Comparison of ENCODE assay signal across 29 cellular contexts in the genomic region with DNA sequence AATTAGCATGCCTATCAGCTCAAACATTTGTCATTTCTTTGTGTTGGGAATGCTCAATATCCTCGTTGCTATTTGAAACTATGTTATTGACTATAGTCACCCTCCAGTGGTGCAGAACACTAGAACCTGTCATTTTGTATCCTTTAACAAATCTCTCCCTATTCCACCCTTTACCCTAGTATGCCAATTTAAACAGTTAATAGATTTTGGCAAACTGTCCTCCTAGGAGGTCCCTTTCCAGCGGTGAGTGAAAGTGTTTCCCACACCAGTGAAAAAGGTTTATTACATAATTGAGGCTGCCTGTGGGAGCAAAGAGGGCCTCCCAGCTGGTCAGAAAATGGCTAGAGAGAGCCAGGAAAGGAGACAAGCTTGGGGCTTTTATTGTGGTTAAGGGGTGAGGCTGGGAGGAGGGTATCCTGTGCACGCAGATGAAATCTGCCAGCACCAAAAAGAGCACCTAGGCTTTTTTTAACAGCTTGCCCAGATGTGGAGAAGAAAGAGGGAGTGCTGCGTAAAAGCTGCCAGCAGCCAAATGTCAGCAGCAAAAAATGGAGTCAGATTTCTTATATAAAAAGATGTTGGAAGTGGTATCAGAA. TPM values are rescaled to one million over a fixed set of nuclear protein-coding genes. Genes with fewer than 3 reads are reported as not detected.
DNase-seq lines count a peak whose midpoint lies in the region; ATAC-seq, FAIRE-seq and TF ChIP-seq lines count a peak whose summit lies in the region.
"Had no signal": no experiment of that assay in that cellular context is flagged by ENCODE, and none has a peak within 500 bp of the region (broad histone marks: within the 10 kb centered on the region; RNA-seq: fewer than 3 reads in every experiment).

No MANE protein-coding gene starts in this region.

- no peak overlapping the region for H3K4me3 ChIP-seq in GM12878
- no peak overlapping the region for H3K4me3 ChIP-seq in left lung
- H3K4me3 ChIP-seq: cardiac muscle cell, HAP-1, tibial artery had no signal

- no peaks in the 10 kb centered on the region for H3K9me3 Mint-ChIP-seq in T-helper 2 cell treated with Interferon-gamma antibody and Interleukin-4, amounts not matched to agents 5 μg/mL and 100 μg/mL, for 36 hours
- H3K9me3 Mint-ChIP-seq: activated CD8-positive, alpha-beta T cell treated with anti-CD3 and anti-CD28 coated beads for 36 hours; activated naive CD4-positive, alpha-beta T cell treated with anti-CD3 and anti-CD28 coated beads for 36 hours; CD4-positive, alpha-beta memory T cell; dendritic cell treated with granulocyte-macrophage colony-stimulating factor and Interleukin-4, amounts not matched to agents 40 ng/mL and 50 ng/mL, for 4 days; stimulated activated naive CD8-positive, alpha-beta T cell treated with anti-CD3 and anti-CD28 coated beads, Interleukin-15, Interleukin-2, amounts not matched to agents 100 ng/mL and 50 ng/mL, for 24 hours had no signal

- ATAC-seq in GM12878 (no peak; the same call in 1 of the 3 replicates), GM19023 (IDR thresholded peaks at IDR 0.05; ENCODE audit: unreplicated experiment) (no peak), left lung (no peak)
- ATAC-seq: activated CD8-positive, alpha-beta T cell treated with anti-CD3 and anti-CD28 coated beads for 36 hours; left cardiac atrium had no signal

- DNase-seq in COR-L47 (lab: John Stamatoyannopoulos, UW): peak; percentile 36
- no peak for DNase-seq in GM12891 (ENCODE audit: insufficient read length, low spot score)
- peak; percentile 70 to 90 for DNase-seq in NCI-H2081 (lab: John Stamatoyannopoulos, UW)
- no peak for DNase-seq in GM12878 (ENCODE audit: low read depth, low spot score)
- no peak for DNase-seq in COLO829 (ENCODE audit: low spot score)
- DNase-seq in T-helper 2 cell treated with Interferon-gamma antibody and Interleukin-4, amounts not matched to agents 5 μg/mL and 100 μg/mL, for 36 hours (ENCODE audit: low spot score): no peak
- no peak for DNase-seq in left lung
- DNase-seq: activated CD4-positive, CD25-positive, alpha-beta regulatory T cell treated with anti-CD3 and anti-CD28 coated beads, Interleukin-2, amount 50 U/mL, for 72 hours; activated CD8-positive, alpha-beta T cell treated with anti-CD3 and anti-CD28 coated beads for 36 hours; activated naive CD4-positive, alpha-beta T cell treated with anti-CD3 and anti-CD28 coated beads for 36 hours; activated T-cell treated with anti-CD3 and anti-CD28 coated beads, Interleukin-2, amount 50 U/mL, for 1 hour; CD4-positive, alpha-beta memory T cell; glutamatergic neuron; KG1; left cardiac atrium; mesenchymal stem cell; NCI-H774; occipital lobe; OCI-M1; retina; SIG-M5; stimulated activated CD4-positive, alpha-beta T cell treated with anti-CD3 and anti-CD28 coated beads, Interleukin-12 subunit alpha, Interleukin-12 subunit beta, amount 100 ng/mL, for 4 hours; stimulated activated CD4-positive, alpha-beta T cell treated with anti-CD3 and anti-CD28 coated beads, Interleukin-4, amount 100 ng/mL, for 4 hours; tibial artery had no signal

- H3K9me3 ChIP-seq in GM12878 (replicated peaks; ENCODE audit: control insufficient read depth, insufficient read depth, low read length): no peaks in the 10 kb centered on the region
- no peaks in the 10 kb centered on the region for H3K9me3 ChIP-seq in left lung
- H3K9me3 ChIP-seq: HAP-1, tibial artery had no signal

- RAD21 ChIA-PET in GM12878 (lab: Charles Lee; ENCODE audit: unreplicated experiment): interaction anchor here (0.7 kb wide), 1 partner anchor 153 kb away, joined by 4 read pairs; no protein-coding TSS in a partner anchor

- TF ChIP-seq POLR2A in GM12891 (IDR thresholded peaks at IDR 0.05; ENCODE audit: low read depth, low read length): no peak
- TF ChIP-seq POLR2A in GM12878 (IDR thresholded peaks at IDR 0.05; ENCODE audit: low read depth, low read length): no peak

- H3K79me2 ChIP-seq in GM12878 (ENCODE audit: control insufficient read depth, insufficient read depth, low read length): no peaks in the 10 kb centered on the region

- WGBS in GM12878 (ENCODE audit: insufficient coverage, insufficient replicate concordance, low lambda C conversion rate, missing lambda C conversion rate): 34% methylated on average over 4 of the region's 4 CpGs

- no peak for TF ChIP-seq CTCF in GM12878 (IDR thresholded peaks at IDR 0.05 in 2 of 3, conservative IDR thresholded peaks at IDR 0.05 in 1 of 3; ENCODE audit: control insufficient read depth in 2 of 3, extremely low read depth in 1 of 3, insufficient read depth in 1 of 3, low read depth in 3 of 3, low read length in 3 of 3)
- TF ChIP-seq CTCF in left lung (IDR thresholded peaks at IDR 0.05): no peak

- no peak overlapping the region for H3K27ac Mint-ChIP-seq in T-helper 2 cell treated with Interferon-gamma antibody and Interleukin-4, amounts not matched to agents 5 μg/mL and 100 μg/mL, for 36 hours
- H3K27ac Mint-ChIP-seq: activated CD8-positive, alpha-beta T cell treated with anti-CD3 and anti-CD28 coated beads for 36 hours; activated naive CD4-positive, alpha-beta T cell treated with anti-CD3 and anti-CD28 coated beads for 36 hours; CD4-positive, alpha-beta memory T cell; dendritic cell treated with granulocyte-macrophage colony-stimulating factor and Interleukin-4, amounts not matched to agents 40 ng/mL and 50 ng/mL, for 4 days; stimulated activated naive CD8-positive, alpha-beta T cell treated with anti-CD3 and anti-CD28 coated beads, Interleukin-15, Interleukin-2, amounts not matched to agents 100 ng/mL and 50 ng/mL, for 24 hours had no signal

- H3K4me2 ChIP-seq in GM12878 (ENCODE audit: control insufficient read depth, insufficient read depth): no peak overlapping the region

- no peak overlapping the region for H3K9ac ChIP-seq in GM12878 (ENCODE audit: control insufficient read depth, insufficient read depth, low read length)

- H3K36me3 ChIP-seq in GM12878 (ENCODE audit: control insufficient read depth in 2 of 2, insufficient read depth in 2 of 2, low read length in 1 of 2) (peaks cover 0 to 4% of the 10 kb centered on the region in 2 experiments; a peak in 2 of 4 replicates), left lung (peaks cover 0 to 12% of the 10 kb centered on the region in 2 donors)
- H3K36me3 ChIP-seq: cardiac muscle cell, HAP-1, tibial artery had no signal

- TF ChIP-seq RAD21 in GM12878 (IDR thresholded peaks at IDR 0.05; ENCODE audit: insufficient read depth, low read depth, low read length): no peak

- no peak overlapping the region for H2AFZ ChIP-seq in GM12878 (ENCODE audit: control insufficient read depth, low read depth, low read length)

- CTCF ChIA-PET in GM12878 (lab: Yijun Ruan, JAX): interaction anchor here (0.6 kb wide), 1 partner anchor 232 kb away, joined by 3 read pairs; no protein-coding TSS in a partner anchor

- no peak for TF ChIP-seq EP300 in GM12878 (IDR thresholded peaks at IDR 0.05; ENCODE audit: borderline replicate concordance in 1 of 2, control insufficient read depth in 1 of 2, low read depth in 2 of 2, low read length in 2 of 2)

- no peaks in the 10 kb centered on the region for H4K20me1 ChIP-seq in GM12878 (ENCODE audit: control insufficient read depth, insufficient read depth)

- BruUV-seq in GM12878 (replicated peaks; lab: Mats Ljungman, UMichigan): no TSS peak

- H3K27me3 ChIP-seq in GM12878 (replicated peaks in 1 of 2; ENCODE audit: control insufficient read depth in 2 of 2, insufficient read depth in 2 of 2, low read length in 1 of 2): no peaks in the 10 kb centered on the region
- peaks cover 0 to 23% of the 10 kb centered on the region in 2 donors for H3K27me3 ChIP-seq in left lung
- H3K27me3 ChIP-seq: cardiac muscle cell had no signal

- POLR2A ChIA-PET in GM12878 (lab: Charles Lee): no interaction called here

- intact Hi-C loops in GM12878 (cut with micrococcal nuclease; ENCODE audit: unreplicated experiment) (no loop called here), left lung (cut with DNase I) (no loop called here)

- FAIRE-seq in GM12891 (lab: Jason Lieb, UNC) (peak; percentile 57), GM12878 (lab: Jason Lieb, UNC) (no peak)

- SMC1A ChIA-PET in GM12878 (lab: Charles Lee; ENCODE audit: uncharacterized antibody, unreplicated experiment): interaction anchor here (1.0 kb wide), 1 partner anchor 54 kb away, joined by 3 read pairs; the partner anchor contains the start of gene SELENOI

- H3K36me3 Mint-ChIP-seq in T-helper 2 cell treated with Interferon-gamma antibody and Interleukin-4, amounts not matched to agents 5 μg/mL and 100 μg/mL, for 36 hours (ENCODE audit: low read depth): peaks cover 5% of the 10 kb centered on the region

- no peaks in the 10 kb centered on the region; the same call in 1 of the 2 replicates for H3K4me1 ChIP-seq in GM12878 (ENCODE audit: control insufficient read depth, insufficient read depth, low read length)
- H3K4me1 ChIP-seq in left lung: peaks cover 0 to 9% of the 10 kb centered on the region in 2 donors
- H3K4me1 ChIP-seq: HAP-1 had no signal

- no peak overlapping the region for H3K27ac ChIP-seq in GM12878 (ENCODE audit: control insufficient read depth, insufficient read depth)
- no peak overlapping the region for H3K27ac ChIP-seq in left lung
- H3K27ac ChIP-seq: cardiac muscle cell, tibial artery had no signal

- H3K4me3 Mint-ChIP-seq in T-helper 2 cell treated with Interferon-gamma antibody and Interleukin-4, amounts not matched to agents 5 μg/mL and 100 μg/mL, for 36 hours: no peak overlapping the region
- H3K4me3 Mint-ChIP-seq: activated CD8-positive, alpha-beta T cell treated with anti-CD3 and anti-CD28 coated beads for 36 hours; activated naive CD4-positive, alpha-beta T cell treated with anti-CD3 and anti-CD28 coated beads for 36 hours; CD4-positive, alpha-beta memory T cell; dendritic cell treated with granulocyte-macrophage colony-stimulating factor and Interleukin-4, amounts not matched to agents 40 ng/mL and 50 ng/mL, for 4 days; stimulated activated naive CD8-positive, alpha-beta T cell treated with anti-CD3 and anti-CD28 coated beads, Interleukin-15, Interleukin-2, amounts not matched to agents 100 ng/mL and 50 ng/mL, for 24 hours had no signal

- in situ Hi-C loops in GM12878 (cut with MboI): no loop called here

- H3K4me1 Mint-ChIP-seq in T-helper 2 cell treated with Interferon-gamma antibody and Interleukin-4, amounts not matched to agents 5 μg/mL and 100 μg/mL, for 36 hours (ENCODE audit: low read depth): peaks cover 11% of the 10 kb centered on the region

- H3K27me3 Mint-ChIP-seq in T-helper 2 cell treated with Interferon-gamma antibody and Interleukin-4, amounts not matched to agents 5 μg/mL and 100 μg/mL, for 36 hours (ENCODE audit: low read depth): peaks cover 12% of the 10 kb centered on the region

RNA-seq across cellular contexts. Expression of gene DRC1, which starts 1.8 kb away (rescaled TPM):
- polyA plus RNA-seq in GM12891 (2012; ENCODE audit: low read depth, missing spikeins): not detected
- not detected in 2 replicates for total RNA-seq in GM12878 (2013; cell fraction: nucleolus; rRNA removed)
- not detected in 2 replicates for total RNA-seq in GM12878 (2014; rRNA removed)
- total RNA-seq in GM12878 (2014; rRNA removed; fragmentation: Illumina TruSeq; extraction: Trizol): not detected in 2 replicates
- not detected in 2 replicates for total RNA-seq in GM12878 (2021)
- polyA plus RNA-seq in GM12878 (2011; ENCODE audit: low read depth): not detected
- polyA plus RNA-seq in GM12878 (2011; rRNA removed): not detected in 2 replicates
- not detected in 2 replicates for polyA plus RNA-seq in GM12878 (2011; cell fraction: cytosol; rRNA removed)
- polyA plus RNA-seq in GM12878 (2011; cell fraction: nucleus; rRNA removed): 0.12 TPM in 1 of 2 replicates, not detected in the other
- 0.10 TPM in 1 of 2 replicates, not detected in the other for polyA plus RNA-seq in GM12878 (2012)
- 0.03 TPM in 1 of 2 replicates, not detected in the other for polyA plus RNA-seq in GM12878 (2014; fragmentation: Illumina TruSeq; extraction: Trizol)
- not detected for polyA plus RNA-seq in GM12878 (2014; fragmentation: Nextera tagmentation; extraction: Ambion mirVana)
- not detected in 2 replicates for polyA plus RNA-seq in GM12878 (2014; rRNA removed)
- not detected for polyA plus RNA-seq in GM12878 (2016; fragmentation: Nextera tagmentation; extraction: Ambion mirVana)
- polyA minus RNA-seq in GM12878 (2011; rRNA and poly(A)+ RNA removed): not detected in 2 replicates
- polyA minus RNA-seq in GM12878 (2011; cell fraction: cytosol; rRNA and poly(A)+ RNA removed): not detected in 2 replicates
- not detected in 2 replicates for polyA minus RNA-seq in GM12878 (2011; cell fraction: nucleus; rRNA and poly(A)+ RNA removed)
- 1 to 10 TPM in 1 of 2 donors, not detected in 1; 1.8 TPM for total RNA-seq in left lung
- total RNA-seq: activated CD8-positive, alpha-beta T cell treated with anti-CD3 and anti-CD28 coated beads for 36 hours; activated naive CD4-positive, alpha-beta T cell treated with anti-CD3 and anti-CD28 coated beads for 36 hours; cardiac muscle cell; CD4-positive, alpha-beta memory T cell; left cardiac atrium had no signal
- polyA plus RNA-seq: cardiac muscle cell; CD4-positive, alpha-beta memory T cell had no signal

RNA-seq across cellular contexts. Expression of gene ADGRF3, which starts 53.3 kb away (rescaled TPM):
- 1.1 TPM for polyA plus RNA-seq in GM12891 (2012; ENCODE audit: low read depth, missing spikeins)
- 1.6 and 13.2 TPM in 2 replicates for total RNA-seq in GM12878 (2013; cell fraction: nucleolus; rRNA removed)
- 0.40 and 0.54 TPM in 2 replicates for total RNA-seq in GM12878 (2014; rRNA removed)
- 0.67 and 1.1 TPM in 2 replicates for total RNA-seq in GM12878 (2014; rRNA removed; fragmentation: Illumina TruSeq; extraction: Trizol)
- 2.8 and 3.1 TPM in 2 replicates for total RNA-seq in GM12878 (2021)
- 0.60 TPM for polyA plus RNA-seq in GM12878 (2011; ENCODE audit: low read depth)
- polyA plus RNA-seq in GM12878 (2011; rRNA removed): 0.32 and 0.46 TPM in 2 replicates
- polyA plus RNA-seq in GM12878 (2011; cell fraction: cytosol; rRNA removed): 0.45 and 0.47 TPM in 2 replicates
- 5.4 and 5.7 TPM in 2 replicates for polyA plus RNA-seq in GM12878 (2011; cell fraction: nucleus; rRNA removed)
- 0.81 and 0.99 TPM in 2 replicates for polyA plus RNA-seq in GM12878 (2012)
- 0.44 and 1.0 TPM in 2 replicates for polyA plus RNA-seq in GM12878 (2014; fragmentation: Illumina TruSeq; extraction: Trizol)
- under 1 TPM; 0.03 to 0.27 TPM for polyA plus RNA-seq in GM12878 (2014; fragmentation: Nextera tagmentation; extraction: Ambion mirVana)
- polyA plus RNA-seq in GM12878 (2014; rRNA removed): 1.8 and 1.9 TPM in 2 replicates
- 1 to 10 TPM; 1.4 to 1.5 TPM for polyA plus RNA-seq in GM12878 (2016; fragmentation: Nextera tagmentation; extraction: Ambion mirVana)
- polyA minus RNA-seq in GM12878 (2011; rRNA and poly(A)+ RNA removed): 0.21 and 0.22 TPM in 2 replicates
- polyA minus RNA-seq in GM12878 (2011; cell fraction: cytosol; rRNA and poly(A)+ RNA removed): not detected in 2 replicates
- 0.60 and 1.4 TPM in 2 replicates for polyA minus RNA-seq in GM12878 (2011; cell fraction: nucleus; rRNA and poly(A)+ RNA removed)
- under 1 TPM; 0.08 to 0.12 TPM for total RNA-seq in left lung

RNA-seq across cellular contexts. Expression of gene SELENOI, which starts 53.9 kb away (rescaled TPM):
- 5.4 TPM for polyA plus RNA-seq in GM12891 (2012; ENCODE audit: low read depth, missing spikeins)
- 48.3 and 48.5 TPM in 2 replicates for total RNA-seq in GM12878 (2013; cell fraction: nucleolus; rRNA removed)
- total RNA-seq in GM12878 (2014; rRNA removed) (18.6 and 22.5 TPM in 2 replicates), GM12878 (2014; rRNA removed; fragmentation: Illumina TruSeq; extraction: Trizol) (26.6 and 27.6 TPM in 2 replicates), GM12878 (2021) (29.1 and 31.4 TPM in 2 replicates), left lung (10 to 100 TPM; 18.4 to 34.4 TPM)
- 4.7 TPM for polyA plus RNA-seq in GM12878 (2011; ENCODE audit: low read depth)
- polyA plus RNA-seq in GM12878 (2011; rRNA removed) (17.2 and 21.6 TPM in 2 replicates), GM12878 (2014; fragmentation: Illumina TruSeq; extraction: Trizol) (20.0 and 23.2 TPM in 2 replicates), GM12878 (2014; fragmentation: Nextera tagmentation; extraction: Ambion mirVana) (1 to 10 TPM; 5.2 to 6.3 TPM), GM12878 (2014; rRNA removed) (12.1 and 13.3 TPM in 2 replicates), GM12878 (2016; fragmentation: Nextera tagmentation; extraction: Ambion mirVana) (10 to 100 TPM; 15.0 to 17.6 TPM)
- 6.1 and 11.0 TPM in 2 replicates for polyA plus RNA-seq in GM12878 (2011; cell fraction: cytosol; rRNA removed)
- 10.3 and 11.9 TPM in 2 replicates for polyA plus RNA-seq in GM12878 (2011; cell fraction: nucleus; rRNA removed)
- 7.1 and 7.3 TPM in 2 replicates for polyA plus RNA-seq in GM12878 (2012)
- polyA minus RNA-seq in GM12878 (2011; rRNA and poly(A)+ RNA removed): 45.5 and 93.0 TPM in 2 replicates
- 11.4 and 14.6 TPM in 2 replicates for polyA minus RNA-seq in GM12878 (2011; cell fraction: cytosol; rRNA and poly(A)+ RNA removed)
- polyA minus RNA-seq in GM12878 (2011; cell fraction: nucleus; rRNA and poly(A)+ RNA removed): 26.0 and 48.2 TPM in 2 replicates

Comparison
In these comparisons a context has a peak if more than half of its experiments do, and no peak if none do; other contexts are left out.
1. DNase-seq: peak in COR-L47 (single experiment) and NCI-H2081 (2 of 2); none in GM12891 (single experiment), GM12878 (single experiment), COLO829 (single experiment), T-helper 2 cell treated with Interferon-gamma antibody and Interleukin-4, amounts not matched to agents 5 μg/mL and 100 μg/mL, for 36 hours (single experiment) and left lung (0 of 2).